In the genomic region with DNA sequence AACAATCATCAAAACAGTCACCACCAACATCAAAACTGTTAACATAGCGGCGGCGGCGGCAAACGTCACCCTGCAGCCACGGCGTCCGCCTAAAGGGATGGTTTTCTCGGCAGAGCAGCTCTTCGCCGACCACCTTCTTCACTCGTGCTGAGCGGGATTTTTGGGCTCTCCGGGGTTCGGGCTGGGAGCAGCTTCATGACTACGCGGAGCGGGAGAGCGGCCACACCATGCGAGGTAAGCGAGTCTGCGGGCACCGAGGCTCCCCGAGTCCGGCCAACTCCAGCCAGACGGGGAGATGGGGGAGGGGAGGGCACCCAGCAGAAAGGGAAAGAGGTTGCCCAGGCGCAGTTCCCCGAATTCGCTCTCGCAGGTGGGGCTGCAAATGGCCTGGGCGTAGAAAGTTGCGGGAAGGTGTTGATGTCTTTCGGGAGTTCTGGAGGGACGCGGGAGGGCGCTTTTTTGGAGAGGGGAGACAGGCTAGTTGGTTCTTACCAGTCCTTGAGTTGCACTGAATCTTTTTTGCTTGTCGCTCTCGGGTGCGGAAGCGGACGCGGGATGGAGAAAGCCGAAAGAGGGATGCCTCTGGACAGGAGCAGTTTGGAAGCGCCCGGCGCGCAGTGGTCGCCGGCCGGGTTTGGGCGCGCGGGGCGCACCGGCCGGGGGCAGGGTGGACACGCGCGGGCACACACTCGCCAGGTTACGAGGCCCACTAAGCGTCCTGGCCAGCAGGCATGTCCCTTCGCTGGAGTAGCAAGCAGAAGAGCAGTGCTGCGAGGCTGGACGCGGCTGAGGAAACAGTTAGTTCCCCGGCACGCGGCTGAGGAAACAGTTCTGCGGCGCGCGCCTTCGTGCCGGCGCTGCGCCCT, we compare ENCODE assay signal across 8 cellular contexts. TPM values are rescaled to one million over a fixed set of nuclear protein-coding genes. Genes with fewer than 3 reads are reported as not detected.
DNase-seq lines count a peak whose midpoint lies in the region; ATAC-seq and TF ChIP-seq lines count a peak whose summit lies in the region.

No MANE protein-coding gene starts in this region.

- H3K27me3 ChIP-seq in adrenal gland: peaks cover 3% of the 10 kb centered on the region
- peaks cover 24% of the 10 kb centered on the region; the same call in 1 of the 2 replicates for H3K27me3 ChIP-seq in iPS DF 6.9 (ENCODE audit: control insufficient read depth, insufficient read depth, low read length)

- peak overlapping the region; percentile 87 for H3K4me3 ChIP-seq in GM12865 (ENCODE audit: low read depth, low read length)
- peak overlapping the region in 3 of 4 donors; percentile 53 to 78 (median 55) for H3K4me3 ChIP-seq in adrenal gland
- H3K4me3 ChIP-seq in iPS DF 6.9 (ENCODE audit: low read length): peak overlapping the region; percentile 50; the same call in 1 of the 2 replicates
- H3K4me3 ChIP-seq in retinal pigment epithelial cell (ENCODE audit: low read length): peak overlapping the region; percentile 79

- ATAC-seq in HG03460 (IDR thresholded peaks at IDR 0.05; ENCODE audit: unreplicated experiment) (no peak), HG03342 (IDR thresholded peaks at IDR 0.05; ENCODE audit: unreplicated experiment) (no peak)

- TF ChIP-seq POLR2A in adrenal gland (IDR thresholded peaks at IDR 0.05): no peak

- H3K4me1 ChIP-seq in adrenal gland (replicated peaks in 1 of 2): peaks cover 0 to 28% of the 10 kb centered on the region in 2 donors
- no peaks in the 10 kb centered on the region for H3K4me1 ChIP-seq in iPS DF 6.9 (ENCODE audit: control insufficient read depth, insufficient read depth, low read length)

- peak; percentile 16 for DNase-seq in GM12865 (ENCODE audit: low read depth)
- peak; percentile 2 for DNase-seq in HT1080 (ENCODE audit: low read depth)
- peak; percentile 19 to 67 (median 54) for DNase-seq in adrenal gland
- no peak for DNase-seq in iPS DF 6.9 (ENCODE audit: low read depth, low spot score)
- DNase-seq in retinal pigment epithelial cell (ENCODE audit: low read depth): no peak
- no peak for DNase-seq in Kasumi-1 (lab: John Stamatoyannopoulos, UW)

- intact Hi-C loops in adrenal gland (cut with DNase I): no loop called here

- no peaks in the 10 kb centered on the region for H3K36me3 ChIP-seq in adrenal gland (replicated peaks in 1 of 2)
- H3K36me3 ChIP-seq in iPS DF 6.9 (ENCODE audit: control insufficient read depth, insufficient read depth, low read length): no peaks in the 10 kb centered on the region

- TF ChIP-seq CTCF in GM12865 (IDR thresholded peaks at IDR 0.05; ENCODE audit: insufficient read depth, low read depth, low read length, missing control alignments): no peak
- peak in 1 of 6 experiments; percentile 1 for TF ChIP-seq CTCF in adrenal gland (IDR thresholded peaks at IDR 0.05)
- no peak for TF ChIP-seq CTCF in retinal pigment epithelial cell (conservative IDR thresholded peaks at IDR 0.05; ENCODE audit: low read depth, low read length)

- peak overlapping the region in 4 of 5 donors; percentile 24 to 70 (median 50) for H3K27ac ChIP-seq in adrenal gland
- no peak overlapping the region for H3K27ac ChIP-seq in iPS DF 6.9 (ENCODE audit: low read length)

- WGBS in adrenal gland, 4 donors: 1% methylated on average over 36 to 77 of the region's 77 CpGs
- no CpG with 5 or more reads among the region's 77 CpGs for WGBS in iPS DF 6.9 (ENCODE audit: insufficient coverage, insufficient read length)

- H3K9me3 ChIP-seq in adrenal gland (replicated peaks in 1 of 3) (no peaks in the 10 kb centered on the region), iPS DF 6.9 (ENCODE audit: control insufficient read depth, insufficient read depth, low read length) (no peaks in the 10 kb centered on the region)

RNA-seq across cellular contexts. Expression of gene RORB, which starts 0.8 kb away (rescaled TPM):
- total RNA-seq in HT1080 (2014; rRNA removed; shearing (Covaris generic)): 0.13 and 0.17 TPM in 2 replicates
- 0.15 and 0.23 TPM in 2 replicates for polyA plus RNA-seq in HT1080 (2015; cell fraction: cytosol; rRNA removed)
- 0.11 and 0.19 TPM in 2 replicates for polyA plus RNA-seq in HT1080 (2015; cell fraction: nucleus; rRNA removed)
- total RNA-seq in adrenal gland: 1 to 10 TPM; 2.2 to 8.8 (median 5.0) TPM
- 1 to 10 TPM; 1.7 to 2.5 (median 2.0) TPM for polyA plus RNA-seq in adrenal gland

Comparison
In these comparisons a context has a peak if more than half of its experiments do, and no peak if none do; other contexts are left out.
1. DNase-seq: peak in GM12865 (single experiment), HT1080 (single experiment) and adrenal gland (7 of 7); none in iPS DF 6.9 (single experiment), retinal pigment epithelial cell (single experiment) and Kasumi-1 (0 of 2).
2. Peak in every context shown above with its lines, with median percentiles within 50 percentile points of each other: H3K4me3 ChIP-seq.